ENCODE assay signal across 25 cellular contexts in genomic region chr1:151759241-151759640, GRCh38. TPM values are rescaled to one million over a fixed set of nuclear protein-coding genes. Genes with fewer than 3 reads are reported as not detected.
"Had no signal": no experiment of that assay in that cellular context is flagged by ENCODE, and none has a peak within 500 bp of the region (broad histone marks: within the 10 kb centered on the region; RNA-seq: fewer than 3 reads in every experiment).

No MANE protein-coding gene starts in this region.

- H3K4me3 ChIP-seq: MG63 had no signal

- H3K9ac ChIP-seq: KMS-11 had no signal

- H3K27ac Mint-ChIP-seq: activated CD4-positive, alpha-beta T cell treated with anti-CD3 and anti-CD28 coated beads, Interleukin-2, amount 10 ng/mL, durations not matched to agents 24 days and 14 days; activated CD8-positive, alpha-beta memory T cell treated with anti-CD3 and anti-CD28 coated beads, Interleukin-2, amount 10 ng/mL, durations not matched to agents 7 days and 5 days; activated naive CD4-positive, alpha-beta T cell treated with anti-CD3 and anti-CD28 coated beads, Interleukin-2, amount 50 U/mL, for 24 hours; T-helper 1 cell treated with Interleukin-12 subunit alpha and Interleukin-12 subunit beta and Interleukin-4 antibody, amounts not matched to agents 30 μg/mL and 1 μg/mL, for 36 hours; WTC11 had no signal

- ATAC-seq: activated CD8-positive, alpha-beta memory T cell treated with anti-CD3 and anti-CD28 coated beads, Interleukin-2, amount 10 ng/mL, durations not matched to agents 7 days and 5 days; PC-3; WTC11 had no signal

- H3K27me3 ChIP-seq: brain microvascular endothelial cell, MG63 had no signal

- H3K4me2 ChIP-seq: KMS-11 had no signal

- H3K9me3 Mint-ChIP-seq: activated CD4-positive, alpha-beta T cell treated with anti-CD3 and anti-CD28 coated beads, Interleukin-2, amount 10 ng/mL, durations not matched to agents 24 days and 14 days; activated naive CD4-positive, alpha-beta T cell treated with anti-CD3 and anti-CD28 coated beads, Interleukin-2, amount 50 U/mL, for 24 hours; T-helper 1 cell treated with Interleukin-12 subunit alpha and Interleukin-12 subunit beta and Interleukin-4 antibody, amounts not matched to agents 30 μg/mL and 1 μg/mL, for 36 hours; WTC11 had no signal

- H3K27ac ChIP-seq: brain microvascular endothelial cell, KMS-11 had no signal

- DNase-seq: activated CD4-positive, alpha-beta T cell treated with anti-CD3 and anti-CD28 coated beads for 1 hour; activated CD4-positive, alpha-beta T cell treated with anti-CD3 and anti-CD28 coated beads, Interleukin-2, amount 10 ng/mL, durations not matched to agents 24 days and 14 days; activated CD4-positive, alpha-beta T cell treated with anti-CD3 and anti-CD28 coated beads, Interleukin-2, amount 50 U/mL, for 48 hours; activated CD8-positive, alpha-beta memory T cell treated with anti-CD3 and anti-CD28 coated beads, Interleukin-2, amount 10 ng/mL, durations not matched to agents 7 days and 5 days; activated effector memory CD4-positive, alpha-beta T cell treated with Interleukin-2 at 50 U/mL for 16 hours; activated naive CD4-positive, alpha-beta T cell; brain microvascular endothelial cell; cerebellar nuclear complex; MG63; MV-4-11; NCI-H1092 treated with DMSO at 0.1 percent for 48 hours; NCI-H1436; NCI-H1694 treated with DMSO at 0.1 percent for 48 hours; NCI-H2029 treated with DMSO at 0.1 percent for 48 hours; NCI-H510A treated with DMSO at 0.1 percent for 48 hours; NCI-H69; NK-92 treated with Interleukin-12 subunit alpha and Interleukin-12 subunit beta, amount 100 ng/mL, for 24 hours; PC-3; SHP77 treated with DMSO at 0.1 percent for 48 hours had no signal

- H3K9me3 ChIP-seq: MG63 had no signal

- H3K4me3 Mint-ChIP-seq: activated CD4-positive, alpha-beta T cell treated with anti-CD3 and anti-CD28 coated beads, Interleukin-2, amount 10 ng/mL, durations not matched to agents 24 days and 14 days; activated CD8-positive, alpha-beta memory T cell treated with anti-CD3 and anti-CD28 coated beads, Interleukin-2, amount 10 ng/mL, durations not matched to agents 7 days and 5 days; activated naive CD4-positive, alpha-beta T cell treated with anti-CD3 and anti-CD28 coated beads, Interleukin-2, amount 50 U/mL, for 24 hours; T-helper 1 cell treated with Interleukin-12 subunit alpha and Interleukin-12 subunit beta and Interleukin-4 antibody, amounts not matched to agents 30 μg/mL and 1 μg/mL, for 36 hours; WTC11 had no signal

- H3K27me3 Mint-ChIP-seq: activated CD4-positive, alpha-beta T cell treated with anti-CD3 and anti-CD28 coated beads, Interleukin-2, amount 10 ng/mL, durations not matched to agents 24 days and 14 days; activated CD8-positive, alpha-beta memory T cell treated with anti-CD3 and anti-CD28 coated beads, Interleukin-2, amount 10 ng/mL, durations not matched to agents 7 days and 5 days; activated naive CD4-positive, alpha-beta T cell treated with anti-CD3 and anti-CD28 coated beads, Interleukin-2, amount 50 U/mL, for 24 hours had no signal

RNA-seq across cellular contexts. Expression of gene RIIAD1, which starts 37.9 kb away (rescaled TPM):
- total RNA-seq: activated CD4-positive, alpha-beta T cell treated with anti-CD3 and anti-CD28 coated beads, Interleukin-2, amount 10 ng/mL, durations not matched to agents 24 days and 14 days; activated CD8-positive, alpha-beta memory T cell treated with anti-CD3 and anti-CD28 coated beads, Interleukin-2, amount 10 ng/mL, durations not matched to agents 7 days and 5 days; PC-3; SK-MEL-5; WTC11 had no signal

RNA-seq across cellular contexts. Expression of gene CELF3, which starts 42.6 kb away (rescaled TPM):
- total RNA-seq: activated CD4-positive, alpha-beta T cell treated with anti-CD3 and anti-CD28 coated beads, Interleukin-2, amount 10 ng/mL, durations not matched to agents 24 days and 14 days; activated CD8-positive, alpha-beta memory T cell treated with anti-CD3 and anti-CD28 coated beads, Interleukin-2, amount 10 ng/mL, durations not matched to agents 7 days and 5 days; cardiac septum; SK-MEL-5 had no signal

RNA-seq across cellular contexts. Expression of gene LINGO4, which starts 46.0 kb away (rescaled TPM):
- total RNA-seq: activated CD4-positive, alpha-beta T cell treated with anti-CD3 and anti-CD28 coated beads, Interleukin-2, amount 10 ng/mL, durations not matched to agents 24 days and 14 days; PC-3; SK-MEL-5; WTC11 had no signal
